ENCODE assay signal across 23 cellular contexts in genomic region chr5:143359869-143360268, GRCh38. TPM values are rescaled to one million over a fixed set of nuclear protein-coding genes. Genes with fewer than 3 reads are reported as not detected.
A peak's percentile ranks its signal among the peaks of the same experiment; 100 is the strongest.
DNase-seq lines count a peak whose midpoint lies in the region; ATAC-seq, FAIRE-seq and TF ChIP-seq lines count a peak whose summit lies in the region.
"Had no signal": no experiment of that assay in that cellular context is flagged by ENCODE, and none has a peak within 500 bp of the region (broad histone marks: within the 10 kb centered on the region; RNA-seq: fewer than 3 reads in every experiment).

No MANE protein-coding gene starts in this region.

- 88% methylated on average over 2 of the region's 2 CpGs for WGBS in A549 (ENCODE audit: missing lambda C conversion rate)
- WGBS in small intestine, 3 donors, result 68 to 92% (median 80%) methylated on average over 2 of the region's 2 CpGs

- no peaks in the 10 kb centered on the region for H3K9me2 ChIP-seq in MM.1S (replicated peaks; ENCODE audit: insufficient read depth, low read length)

- peaks cover 7% of the 10 kb centered on the region; the same call in 1 of the 2 replicates for H3F3A ChIP-seq in MM.1S (ENCODE audit: insufficient read depth, low read length)

- no peak for FAIRE-seq in A549 (lab: Jason Lieb, UNC)
- FAIRE-seq in small intestine (lab: Jason Lieb, UNC), result no peak
- FAIRE-seq: colon, H54 had no signal

- H3K9ac ChIP-seq in MM.1S (ENCODE audit: low read length), result no peak overlapping the region

- H3K27ac ChIP-seq in A549, result peak overlapping the region in 1 of 2 experiments; percentile 58; a peak in 3 of 6 replicates
- no peak overlapping the region for H3K27ac ChIP-seq in HEK293 (ENCODE audit: extremely low read depth, low read depth, low read length)
- no peak overlapping the region for H3K27ac ChIP-seq in MM.1S (ENCODE audit: low read length)
- no peak overlapping the region for H3K27ac ChIP-seq in small intestine (ENCODE audit: low read depth in 1 of 2, low read length in 1 of 2)
- H3K27ac ChIP-seq: brain microvascular endothelial cell, lower lobe of right lung had no signal

- CTCF ChIA-PET in A549 (lab: Yijun Ruan, JAX), result interaction anchor here (1.0 to 1.3 kb wide), 2 partner anchors 14 to 17 kb away, joined by 3 read pairs; no protein-coding TSS in a partner anchor
- CTCF ChIA-PET in HEK293 (lab: Yijun Ruan, JAX), result interaction anchor here (0.6 kb wide), 1 partner anchor 9 kb away, joined by 7 read pairs; no protein-coding TSS in a partner anchor

- ATAC-seq in A549 (no peak), GM18517 (IDR thresholded peaks at IDR 0.05; ENCODE audit: unreplicated experiment) (peak; percentile 60), GM21825 (IDR thresholded peaks at IDR 0.05; ENCODE audit: unreplicated experiment) (no peak)
- ATAC-seq: lower lobe of right lung, WTC11 had no signal

- peaks cover 99% of the 10 kb centered on the region for H3K79me2 ChIP-seq in MM.1S (ENCODE audit: low read length)

- no peak for TF ChIP-seq EP300 in A549 (IDR thresholded peaks at IDR 0.05)

- H3K4me1 ChIP-seq in A549 (peaks cover 89% of the 10 kb centered on the region), HEK293 (ENCODE audit: control insufficient read depth, insufficient read depth, low read length) (peaks cover 30% of the 10 kb centered on the region), MM.1S (ENCODE audit: low read length) (peaks cover 37% of the 10 kb centered on the region), small intestine (ENCODE audit: control insufficient read depth in 2 of 2, insufficient read depth in 1 of 2, low read depth in 1 of 2, low read length in 1 of 2) (peaks cover 0 to 3% of the 10 kb centered on the region in 2 donors)

- no peak overlapping the region for H2AFZ ChIP-seq in MM.1S (ENCODE audit: low read length)

- no peak for DNase-seq in A549 (ENCODE audit: low read depth in 1 of 2, low spot score in 1 of 2)
- DNase-seq in MM.1S, result peak; percentile 46
- no peak for DNase-seq in NCI-H1105 (lab: John Stamatoyannopoulos, UW)
- DNase-seq in small intestine, result no peak
- DNase-seq in hypothalamus (lab: John Stamatoyannopoulos, UW), result no peak
- DNase-seq: activated CD4-positive, alpha-beta memory T cell treated with anti-CD3 and anti-CD28 coated beads for 36 hours; activated gamma-delta T cell; brain microvascular endothelial cell; C1 segment of cervical spinal cord; Calu3; endodermal cell; lower lobe of right lung; NCI-H146; NCI-H2171; NCI-H524 treated with DMSO at 0.1 percent for 48 hours; posterior cingulate gyrus; T-helper 9 cell had no signal

- TF ChIP-seq RAD21 in A549 (conservative IDR thresholded peaks at IDR 0.05 in 1 of 2, IDR thresholded peaks at IDR 0.05 in 1 of 2), result no peak

- H3K4me2 ChIP-seq in A549 (peak overlapping the region; percentile 84), MM.1S (ENCODE audit: low read depth, low read length) (peak overlapping the region; percentile 25)

- H3K36me3 ChIP-seq in HEK293 (ENCODE audit: control insufficient read depth in 2 of 2, insufficient read depth in 1 of 2, low read length in 2 of 2) (no peaks in the 10 kb centered on the region; a peak in 1 of 3 replicates), MM.1S (replicated peaks; ENCODE audit: insufficient read depth, low read length) (no peaks in the 10 kb centered on the region; the same call in 1 of the 2 replicates), small intestine (ENCODE audit: control insufficient read depth in 2 of 2, insufficient read depth in 2 of 2, low read length in 2 of 2) (no peaks in the 10 kb centered on the region)
- H3K36me3 ChIP-seq: brain microvascular endothelial cell, lower lobe of right lung had no signal

- POLR2A ChIA-PET in A549 (lab: Yijun Ruan, JAX), result no interaction called here
- POLR2A ChIA-PET in HEK293 (lab: Yijun Ruan, JAX), result no interaction called here

- H4K20me1 ChIP-seq in MM.1S (ENCODE audit: insufficient read depth, low read length), result peaks cover 54% of the 10 kb centered on the region

- TF ChIP-seq CTCF in A549 (IDR thresholded peaks at IDR 0.05), result no peak
- TF ChIP-seq CTCF in HEK293 (tag by site-specific recombination; IDR thresholded peaks at IDR 0.05), result no peak
- no peak for TF ChIP-seq CTCF in MM.1S (IDR thresholded peaks at IDR 0.05; ENCODE audit: low read length)

- H3K9me3 ChIP-seq in A549, result 0 out of 3 replicates have a peak, but pooled peaks cover 3% of the 10 kb centered on the region
- H3K9me3 ChIP-seq in HEK293 (ENCODE audit: control insufficient read depth, insufficient read depth, low read depth, low read length), result no peaks in the 10 kb centered on the region
- no peaks in the 10 kb centered on the region for H3K9me3 ChIP-seq in MM.1S (replicated peaks; ENCODE audit: insufficient read depth, low read length)
- H3K9me3 ChIP-seq in small intestine (ENCODE audit: control insufficient read depth, low read depth), result peaks cover 1% of the 10 kb centered on the region

- H3K4me3 ChIP-seq in A549 (no peak overlapping the region), HEK293 (ENCODE audit: low read depth, low read length) (no peak overlapping the region), MM.1S (ENCODE audit: low read length) (no peak overlapping the region), small intestine (ENCODE audit: low read depth in 1 of 2, low read length in 2 of 2) (no peak overlapping the region)
- H3K4me3 ChIP-seq: lower lobe of right lung had no signal

- no peaks in the 10 kb centered on the region for H3K27me3 ChIP-seq in MM.1S (replicated peaks; ENCODE audit: insufficient read depth, low read length)
- H3K27me3 ChIP-seq in small intestine (ENCODE audit: control insufficient read depth in 2 of 2, insufficient read depth in 2 of 2, low read length in 2 of 2), result no peaks in the 10 kb centered on the region
- H3K27me3 ChIP-seq: brain microvascular endothelial cell had no signal

- TF ChIP-seq POLR2A in A549 (IDR thresholded peaks at IDR 0.05; ENCODE audit: low read length), result no peak

TF ChIP-seq in A549, 52 proteins besides CTCF, POLR2A, EP300 and RAD21 (continues in another document):
- TF ChIP-seq MAFK (IDR thresholded peaks at IDR 0.05; ENCODE audit: partially characterized antibody), result no peak
- TF ChIP-seq ATOH8 (CRISPR knock-in tag; IDR thresholded peaks at IDR 0.05; ENCODE audit: low read depth), result no peak
- TF ChIP-seq CBX8 (IDR thresholded peaks at IDR 0.05), result no peak
- no peak for TF ChIP-seq PHF8 (IDR thresholded peaks at IDR 0.05; ENCODE audit: borderline replicate concordance, low read depth)
- no peak for TF ChIP-seq EHMT2 (IDR thresholded peaks at IDR 0.05; ENCODE audit: low read depth)
- TF ChIP-seq ZNF302 (CRISPR knock-in tag; IDR thresholded peaks at IDR 0.05), result no peak
- TF ChIP-seq CBX2 (IDR thresholded peaks at IDR 0.05; ENCODE audit: borderline replicate concordance, low read depth), result no peak
- TF ChIP-seq ELK1 (IDR thresholded peaks at IDR 0.05; ENCODE audit: low read depth, low read length), result no peak

TF ChIP-seq in HEK293, 187 proteins besides CTCF, POLR2A, EP300 and RAD21:
- TF ChIP-seq ZNF580 (tag by site-specific recombination; IDR thresholded peaks at IDR 0.05), result no peak
- peak; percentile 53; the same call in 1 of the 2 replicates for TF ChIP-seq PRDM6 (tag by site-specific recombination; IDR thresholded peaks at IDR 0.05)
- no peak for TF ChIP-seq ZNF155 (tag by site-specific recombination; IDR thresholded peaks at IDR 0.05)

RNA-seq across cellular contexts. Expression of gene NR3C1, which starts 43.6 kb away (rescaled TPM):
- polyA plus RNA-seq in A549 (2011; rRNA removed) (73.0 and 79.5 TPM in 2 replicates), A549 (2017; fragmentation: RNase III; extraction: RNeasy Plus Mini Kit Qiagen cat#74134 plus additional on column Dnase treatment) (46.5 to 48.8 TPM (median 48.2 TPM) in 3 replicates), small intestine (10 to 100 TPM; 13.7 to 17.3 (median 16.3) TPM)
- 14.9 and 18.7 TPM in 2 replicates for polyA plus RNA-seq in A549 (2012; cell fraction: cytosol; rRNA removed)
- polyA plus RNA-seq in A549 (2012; cell fraction: nucleus; rRNA removed), result 10.0 and 13.8 TPM in 2 replicates
- 82.2 and 84.0 TPM in 2 replicates for polyA minus RNA-seq in A549 (2011; rRNA and poly(A)+ RNA removed)
